Comparison of ENCODE assay signal across 25 cellular contexts in genomic region chr19:37389234-37389633, GRCh38. TPM values are rescaled to one million over a fixed set of nuclear protein-coding genes. Genes with fewer than 3 reads are reported as not detected.
DNase-seq lines count a peak whose midpoint lies in the region; ATAC-seq, FAIRE-seq and TF ChIP-seq lines count a peak whose summit lies in the region.
"Had no signal": no experiment of that assay in that cellular context is flagged by ENCODE, and none has a peak within 500 bp of the region (broad histone marks: within the 10 kb centered on the region; RNA-seq: fewer than 3 reads in every experiment).

No MANE protein-coding gene starts in this region.

- POLR2A ChIA-PET in HCT116 (lab: Charles Lee): no interaction called here
- POLR2A ChIA-PET in RWPE1 (lab: Yijun Ruan, JAX; ENCODE audit: low non-redundant PET): no interaction called here

- DNase-seq in HCT116 (ENCODE audit: low read depth, low spot score): no peak
- no peak for DNase-seq in coronary artery (ENCODE audit: low spot score)
- no peak for DNase-seq in kidney
- DNase-seq in RWPE1 (ENCODE audit: low spot score): no peak
- DNase-seq: AML-193, DMS153, GOT3, HCEC 1CT, KBM-7, MV-4-11, NCI-H1105, NCI-H1436 treated with DMSO at 0.1 percent for 48 hours, NCI-H187 treated with DMSO at 0.1 percent for 48 hours, NCI-H524, NCI-H774 had no signal

- CTCF ChIA-PET in HCT116 (lab: Charles Lee): no interaction called here
- CTCF ChIA-PET in RWPE1 (lab: Yijun Ruan, JAX): no interaction called here

- H3K4me3 ChIP-seq in BLaER1 treated with 17β-estradiol and CSF1 and Interleukin-3, amounts not matched to agents 10 nM and 100 nM: peak overlapping the region; percentile 7 to 36 (median 18); a peak in 6 of 20 replicates
- H3K4me3 ChIP-seq in HCT116 (replicated peaks in 1 of 2; ENCODE audit: low read depth in 1 of 2, low read length in 2 of 2) (no peak overlapping the region), coronary artery (peak overlapping the region; percentile 33), kidney (ENCODE audit: low read length in 2 of 2) (peak overlapping the region; percentile 0 to 33)
- H3K4me3 ChIP-seq: A549, SJSA1 had no signal

- BruUV-seq in HCT116 (replicated peaks; lab: Mats Ljungman, UMichigan): no TSS peak

- H3K9ac ChIP-seq in BLaER1 treated with 17β-estradiol and CSF1 and Interleukin-3, amounts not matched to agents 10 nM and 100 nM: no peak overlapping the region
- H3K9ac ChIP-seq in HCT116 (ENCODE audit: low read length) (no peak overlapping the region), kidney (ENCODE audit: low read length in 2 of 2) (no peak overlapping the region)

- peaks cover 71 to 98% (median 87%) of the 10 kb centered on the region in 11 experiments for H3K36me3 ChIP-seq in BLaER1 treated with 17β-estradiol and CSF1 and Interleukin-3, amounts not matched to agents 10 nM and 100 nM
- H3K36me3 ChIP-seq in HCT116 (ENCODE audit: control insufficient read depth in 1 of 2, insufficient read depth in 2 of 2, low read length in 2 of 2) (0 out of 4 replicates have a peak, but pooled peaks cover 0 to 4% of the 10 kb centered on the region in 2 experiments), kidney (ENCODE audit: control insufficient read depth in 1 of 2, insufficient read depth in 2 of 2, low read length in 2 of 2) (peaks cover 32 to 51% of the 10 kb centered on the region in 2 donors)

- no peak for TF ChIP-seq POLR2A in HCT116 (IDR thresholded peaks at IDR 0.05; ENCODE audit: borderline replicate concordance, extremely low read depth, insufficient read depth, insufficient read length)

- RAD21 ChIA-PET in HCT116 (lab: Charles Lee; ENCODE audit: low non-redundant PET in 1 of 2, low total read pairs in 2 of 2, uncharacterized antibody in 2 of 2, unreplicated experiment in 2 of 2): no interaction called here

- no peak overlapping the region for H3K4me2 ChIP-seq in BLaER1 treated with 17β-estradiol and CSF1 and Interleukin-3, amounts not matched to agents 10 nM and 100 nM
- no peak overlapping the region for H3K4me2 ChIP-seq in HCT116 (ENCODE audit: low read length)
- H3K4me2 ChIP-seq: A549 had no signal

- H3K27me3 ChIP-seq in BLaER1 treated with 17β-estradiol and CSF1 and Interleukin-3, amounts not matched to agents 10 nM and 100 nM: no peaks in the 10 kb centered on the region
- no peaks in the 10 kb centered on the region for H3K27me3 ChIP-seq in HCT116 (ENCODE audit: insufficient read depth, low read length)
- H3K27me3 ChIP-seq: SJSA1 had no signal

- TF ChIP-seq CTCF in HCT116 (IDR thresholded peaks at IDR 0.05 in 2 of 3, conservative IDR thresholded peaks at IDR 0.05 in 1 of 3; ENCODE audit: borderline replicate concordance in 1 of 3, insufficient read depth in 1 of 3, low read depth in 2 of 3, low read length in 2 of 3): no peak
- TF ChIP-seq CTCF in coronary artery (IDR thresholded peaks at IDR 0.05): no peak
- TF ChIP-seq CTCF in kidney (IDR thresholded peaks at IDR 0.05; ENCODE audit: borderline replicate concordance, extremely low read depth, insufficient read depth): no peak
- TF ChIP-seq CTCF in RWPE1 (conservative IDR thresholded peaks at IDR 0.05; ENCODE audit: low read depth): no peak

- no peak for FAIRE-seq in kidney (lab: Jason Lieb, UNC)
- FAIRE-seq: GM18507, HTR-8/SVneo, RCC 7860 had no signal

- H2AFZ ChIP-seq in HCT116 (ENCODE audit: low read depth, low read length, poor library complexity, severe bottlenecking): no peak overlapping the region

- no peaks in the 10 kb centered on the region for H3K79me2 ChIP-seq in HCT116 (ENCODE audit: insufficient read depth, low read length)

- no peaks in the 10 kb centered on the region for H4K20me1 ChIP-seq in BLaER1 treated with 17β-estradiol and CSF1 and Interleukin-3, amounts not matched to agents 10 nM and 100 nM
- H4K20me1 ChIP-seq in HCT116 (ENCODE audit: insufficient read depth): no peaks in the 10 kb centered on the region

- no peak for TF ChIP-seq RAD21 in HCT116 (IDR thresholded peaks at IDR 0.05; ENCODE audit: low read depth)

- no peaks in the 10 kb centered on the region for H3K9me2 ChIP-seq in HCT116 (ENCODE audit: insufficient read depth)

- intact Hi-C loops in HCT116 (cut with micrococcal nuclease) (no loop called here), kidney (cut with DNase I) (no loop called here)

- no peak overlapping the region for H3K27ac ChIP-seq in BLaER1 treated with 17β-estradiol and CSF1 and Interleukin-3, amounts not matched to agents 10 nM and 100 nM
- H3K27ac ChIP-seq in HCT116 (ENCODE audit: low read depth, low read length) (no peak overlapping the region), coronary artery (no peak overlapping the region), kidney (ENCODE audit: low read depth in 2 of 2, low read length in 2 of 2) (no peak overlapping the region), RWPE1 (no peak overlapping the region)
- H3K27ac ChIP-seq: A549, SJSA1 had no signal

- peaks cover 94 to 100% (median 98%) of the 10 kb centered on the region in 11 experiments for H3K9me3 ChIP-seq in BLaER1 treated with 17β-estradiol and CSF1 and Interleukin-3, amounts not matched to agents 10 nM and 100 nM (replicated peaks in 1 of 11)
- H3K9me3 ChIP-seq in HCT116 (ENCODE audit: control insufficient read depth in 1 of 2, insufficient read depth in 1 of 2, low read depth in 1 of 2, low read length in 2 of 2): peaks cover 42 to 51% of the 10 kb centered on the region in 2 experiments
- H3K9me3 ChIP-seq in kidney (ENCODE audit: control insufficient read depth in 1 of 2, low read length in 2 of 2): peaks cover 40 to 79% of the 10 kb centered on the region in 2 donors

- no peaks in the 10 kb centered on the region for H3K4me1 ChIP-seq in BLaER1 treated with 17β-estradiol and CSF1 and Interleukin-3, amounts not matched to agents 10 nM and 100 nM
- H3K4me1 ChIP-seq in HCT116 (ENCODE audit: control insufficient read depth in 1 of 2, insufficient read depth in 2 of 2, low read length in 2 of 2): no peaks in the 10 kb centered on the region
- no peaks in the 10 kb centered on the region for H3K4me1 ChIP-seq in kidney (ENCODE audit: control insufficient read depth in 1 of 2, insufficient read depth in 1 of 2, low read depth in 1 of 2, low read length in 2 of 2)
- H3K4me1 ChIP-seq: A549, SJSA1 had no signal

- ATAC-seq in HCT116: no peak
- ATAC-seq in GM21576 (IDR thresholded peaks at IDR 0.05; ENCODE audit: unreplicated experiment): no peak
- ATAC-seq in HG03571 (IDR thresholded peaks at IDR 0.05; ENCODE audit: unreplicated experiment): no peak
- no peak for ATAC-seq in HG02981 (IDR thresholded peaks at IDR 0.05; ENCODE audit: unreplicated experiment)
- ATAC-seq: A549, Right ventricle myocardium inferior had no signal

TF ChIP-seq in HCT116, 20 proteins besides CTCF, POLR2A, EP300 and RAD21:
- TF ChIP-seq SP1 (IDR thresholded peaks at IDR 0.05; ENCODE audit: low read depth) (no peak), CEBPB (IDR thresholded peaks at IDR 0.05; ENCODE audit: low read depth) (no peak), ZNF274 (IDR thresholded peaks at IDR 0.05; ENCODE audit: low read depth, low read length) (peak; percentile 47; the same call in 1 of the 2 replicates)

RNA-seq across cellular contexts. Expression of gene ZNF527, which starts 18.3 kb away (rescaled TPM):
- 2.0 TPM for total RNA-seq in HCT116 (2021; ENCODE audit: unreplicated experiment)
- 0.72 and 1.1 TPM in 2 replicates for polyA plus RNA-seq in HCT116 (2012)
- 8.2 TPM for total RNA-seq in kidney
- polyA plus RNA-seq in kidney (ENCODE audit: insufficient read depth, low read depth, low replicate concordance): 3.6 TPM

Comparison
In these comparisons a context has a peak if more than half of its experiments do, and no peak if none do; other contexts are left out.
1. H3K4me3 ChIP-seq: peak in BLaER1 treated with 17β-estradiol and CSF1 and Interleukin-3, amounts not matched to agents 10 nM and 100 nM (10 of 10), coronary artery (single experiment) and kidney (2 of 2); none in HCT116 (0 of 2).